ENCODE assay signal across 2 cellular contexts in the genomic region with DNA sequence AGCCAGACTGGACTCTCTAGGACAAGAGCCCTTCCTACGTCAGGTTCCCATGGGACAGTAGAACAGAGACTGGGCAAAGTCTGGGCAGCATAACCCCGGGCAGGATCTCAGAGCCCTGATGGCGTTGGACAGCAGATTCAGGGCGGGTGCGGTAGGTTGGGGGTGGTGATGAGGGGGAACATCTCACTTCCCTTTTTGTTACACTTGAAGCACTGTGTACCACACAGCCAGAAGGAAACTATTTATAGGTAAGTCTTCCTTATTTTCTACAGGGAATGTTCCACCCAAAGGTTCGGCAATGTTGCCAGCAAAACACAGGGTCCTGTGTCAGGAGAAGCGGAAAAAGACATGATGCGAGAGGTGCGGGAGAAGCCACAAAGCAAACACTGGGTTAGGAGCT.
TF ChIP-seq lines count a peak whose summit lies in the region.

No MANE protein-coding gene starts in this region.

TF ChIP-seq in A549, 52 proteins besides CTCF, POLR2A, EP300 and RAD21 (continued from another document):
- TF ChIP-seq ZFP36 (IDR thresholded peaks at IDR 0.05; ENCODE audit: borderline replicate concordance, partially characterized antibody), result no peak
- TF ChIP-seq, protein P1, sequence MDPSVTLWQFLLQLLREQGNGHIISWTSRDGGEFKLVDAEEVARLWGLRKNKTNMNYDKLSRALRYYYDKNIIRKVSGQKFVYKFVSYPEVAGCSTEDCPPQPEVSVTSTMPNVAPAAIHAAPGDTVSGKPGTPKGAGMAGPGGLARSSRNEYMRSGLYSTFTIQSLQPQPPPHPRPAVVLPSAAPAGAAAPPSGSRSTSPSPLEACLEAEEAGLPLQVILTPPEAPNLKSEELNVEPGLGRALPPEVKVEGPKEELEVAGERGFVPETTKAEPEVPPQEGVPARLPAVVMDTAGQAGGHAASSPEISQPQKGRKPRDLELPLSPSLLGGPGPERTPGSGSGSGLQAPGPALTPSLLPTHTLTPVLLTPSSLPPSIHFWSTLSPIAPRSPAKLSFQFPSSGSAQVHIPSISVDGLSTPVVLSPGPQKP (IDR thresholded peaks at IDR 0.05; ENCODE audit: low read depth, low read length), result no peak
- no peak for TF ChIP-seq FOSB (CRISPR knock-in tag; IDR thresholded peaks at IDR 0.05)
- TF ChIP-seq HEYL (CRISPR knock-in tag; IDR thresholded peaks at IDR 0.05), result no peak
- no peak for TF ChIP-seq NR3C1 (IDR thresholded peaks at IDR 0.05)
- TF ChIP-seq PHF8 (IDR thresholded peaks at IDR 0.05; ENCODE audit: borderline replicate concordance, low read depth), result no peak
- TF ChIP-seq, protein P2, sequence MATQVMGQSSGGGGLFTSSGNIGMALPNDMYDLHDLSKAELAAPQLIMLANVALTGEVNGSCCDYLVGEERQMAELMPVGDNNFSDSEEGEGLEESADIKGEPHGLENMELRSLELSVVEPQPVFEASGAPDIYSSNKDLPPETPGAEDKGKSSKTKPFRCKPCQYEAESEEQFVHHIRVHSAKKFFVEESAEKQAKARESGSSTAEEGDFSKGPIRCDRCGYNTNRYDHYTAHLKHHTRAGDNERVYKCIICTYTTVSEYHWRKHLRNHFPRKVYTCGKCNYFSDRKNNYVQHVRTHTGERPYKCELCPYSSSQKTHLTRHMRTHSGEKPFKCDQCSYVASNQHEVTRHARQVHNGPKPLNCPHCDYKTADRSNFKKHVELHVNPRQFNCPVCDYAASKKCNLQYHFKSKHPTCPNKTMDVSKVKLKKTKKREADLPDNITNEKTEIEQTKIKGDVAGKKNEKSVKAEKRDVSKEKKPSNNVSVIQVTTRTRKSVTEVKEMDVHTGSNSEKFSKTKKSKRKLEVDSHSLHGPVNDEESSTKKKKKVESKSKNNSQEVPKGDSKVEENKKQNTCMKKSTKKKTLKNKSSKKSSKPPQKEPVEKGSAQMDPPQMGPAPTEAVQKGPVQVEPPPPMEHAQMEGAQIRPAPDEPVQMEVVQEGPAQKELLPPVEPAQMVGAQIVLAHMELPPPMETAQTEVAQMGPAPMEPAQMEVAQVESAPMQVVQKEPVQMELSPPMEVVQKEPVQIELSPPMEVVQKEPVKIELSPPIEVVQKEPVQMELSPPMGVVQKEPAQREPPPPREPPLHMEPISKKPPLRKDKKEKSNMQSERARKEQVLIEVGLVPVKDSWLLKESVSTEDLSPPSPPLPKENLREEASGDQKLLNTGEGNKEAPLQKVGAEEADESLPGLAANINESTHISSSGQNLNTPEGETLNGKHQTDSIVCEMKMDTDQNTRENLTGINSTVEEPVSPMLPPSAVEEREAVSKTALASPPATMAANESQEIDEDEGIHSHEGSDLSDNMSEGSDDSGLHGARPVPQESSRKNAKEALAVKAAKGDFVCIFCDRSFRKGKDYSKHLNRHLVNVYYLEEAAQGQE (IDR thresholded peaks at IDR 0.05), result no peak
- TF ChIP-seq JUNB (IDR thresholded peaks at IDR 0.05), result no peak
- TF ChIP-seq RNF2 (IDR thresholded peaks at IDR 0.05; ENCODE audit: borderline replicate concordance, low read depth), result no peak
- no peak for TF ChIP-seq RFX5 (IDR thresholded peaks at IDR 0.05)
- no peak for TF ChIP-seq HDAC2 (IDR thresholded peaks at IDR 0.05)
- TF ChIP-seq, protein P3, sequence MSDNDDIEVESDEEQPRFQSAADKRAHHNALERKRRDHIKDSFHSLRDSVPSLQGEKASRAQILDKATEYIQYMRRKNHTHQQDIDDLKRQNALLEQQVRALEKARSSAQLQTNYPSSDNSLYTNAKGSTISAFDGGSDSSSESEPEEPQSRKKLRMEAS (IDR thresholded peaks at IDR 0.05), result no peak
TF ChIP-seq in A549: peak in this region for 0.

TF ChIP-seq in K562, 482 proteins besides CTCF, POLR2A, EP300 and RAD21:
- TF ChIP-seq, protein P4, sequence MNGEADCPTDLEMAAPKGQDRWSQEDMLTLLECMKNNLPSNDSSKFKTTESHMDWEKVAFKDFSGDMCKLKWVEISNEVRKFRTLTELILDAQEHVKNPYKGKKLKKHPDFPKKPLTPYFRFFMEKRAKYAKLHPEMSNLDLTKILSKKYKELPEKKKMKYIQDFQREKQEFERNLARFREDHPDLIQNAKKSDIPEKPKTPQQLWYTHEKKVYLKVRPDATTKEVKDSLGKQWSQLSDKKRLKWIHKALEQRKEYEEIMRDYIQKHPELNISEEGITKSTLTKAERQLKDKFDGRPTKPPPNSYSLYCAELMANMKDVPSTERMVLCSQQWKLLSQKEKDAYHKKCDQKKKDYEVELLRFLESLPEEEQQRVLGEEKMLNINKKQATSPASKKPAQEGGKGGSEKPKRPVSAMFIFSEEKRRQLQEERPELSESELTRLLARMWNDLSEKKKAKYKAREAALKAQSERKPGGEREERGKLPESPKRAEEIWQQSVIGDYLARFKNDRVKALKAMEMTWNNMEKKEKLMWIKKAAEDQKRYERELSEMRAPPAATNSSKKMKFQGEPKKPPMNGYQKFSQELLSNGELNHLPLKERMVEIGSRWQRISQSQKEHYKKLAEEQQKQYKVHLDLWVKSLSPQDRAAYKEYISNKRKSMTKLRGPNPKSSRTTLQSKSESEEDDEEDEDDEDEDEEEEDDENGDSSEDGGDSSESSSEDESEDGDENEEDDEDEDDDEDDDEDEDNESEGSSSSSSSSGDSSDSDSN (IDR thresholded peaks at IDR 0.05; ENCODE audit: borderline replicate concordance in 1 of 2, low read depth in 2 of 2, low read length in 2 of 2), result no peak
- TF ChIP-seq, protein P5, sequence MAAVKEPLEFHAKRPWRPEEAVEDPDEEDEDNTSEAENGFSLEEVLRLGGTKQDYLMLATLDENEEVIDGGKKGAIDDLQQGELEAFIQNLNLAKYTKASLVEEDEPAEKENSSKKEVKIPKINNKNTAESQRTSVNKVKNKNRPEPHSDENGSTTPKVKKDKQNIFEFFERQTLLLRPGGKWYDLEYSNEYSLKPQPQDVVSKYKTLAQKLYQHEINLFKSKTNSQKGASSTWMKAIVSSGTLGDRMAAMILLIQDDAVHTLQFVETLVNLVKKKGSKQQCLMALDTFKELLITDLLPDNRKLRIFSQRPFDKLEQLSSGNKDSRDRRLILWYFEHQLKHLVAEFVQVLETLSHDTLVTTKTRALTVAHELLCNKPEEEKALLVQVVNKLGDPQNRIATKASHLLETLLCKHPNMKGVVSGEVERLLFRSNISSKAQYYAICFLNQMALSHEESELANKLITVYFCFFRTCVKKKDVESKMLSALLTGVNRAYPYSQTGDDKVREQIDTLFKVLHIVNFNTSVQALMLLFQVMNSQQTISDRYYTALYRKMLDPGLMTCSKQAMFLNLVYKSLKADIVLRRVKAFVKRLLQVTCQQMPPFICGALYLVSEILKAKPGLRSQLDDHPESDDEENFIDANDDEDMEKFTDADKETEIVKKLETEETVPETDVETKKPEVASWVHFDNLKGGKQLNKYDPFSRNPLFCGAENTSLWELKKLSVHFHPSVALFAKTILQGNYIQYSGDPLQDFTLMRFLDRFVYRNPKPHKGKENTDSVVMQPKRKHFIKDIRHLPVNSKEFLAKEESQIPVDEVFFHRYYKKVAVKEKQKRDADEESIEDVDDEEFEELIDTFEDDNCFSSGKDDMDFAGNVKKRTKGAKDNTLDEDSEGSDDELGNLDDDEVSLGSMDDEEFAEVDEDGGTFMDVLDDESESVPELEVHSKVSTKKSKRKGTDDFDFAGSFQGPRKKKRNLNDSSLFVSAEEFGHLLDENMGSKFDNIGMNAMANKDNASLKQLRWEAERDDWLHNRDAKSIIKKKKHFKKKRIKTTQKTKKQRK (IDR thresholded peaks at IDR 0.05; ENCODE audit: borderline replicate concordance, low read depth, low read length), result no peak
- TF ChIP-seq SPI1 (IDR thresholded peaks at IDR 0.05; ENCODE audit: borderline replicate concordance, low read depth, low read length), result peak; percentile 88
